35 cellular contexts compared by ENCODE assay signal in genomic region chr2:127309468-127309867, GRCh38.
"Had no signal": no experiment of that assay in that cellular context is flagged by ENCODE, and none has a peak within 500 bp of the region (broad histone marks: within the 10 kb centered on the region; RNA-seq: fewer than 3 reads in every experiment).

No MANE protein-coding gene starts in this region.

- H3K27me3 ChIP-seq: MG63 had no signal

- H3K9me3 ChIP-seq: MG63 had no signal

- DNase-seq: Karpas-422, Kasumi-1, MG63, MM.1S, MV-4-11, NCI-H1048, NCI-H1092, NCI-H1092 treated with DMSO at 0.1 percent for 48 hours, NCI-H1105, NCI-H1105 treated with DMSO at 0.1 percent for 48 hours, NCI-H1417, NCI-H1417 treated with DMSO at 0.1 percent for 48 hours, NCI-H1436, NCI-H1436 treated with DMSO at 0.1 percent for 48 hours, NCI-H146, NCI-H1694, NCI-H1694 treated with DMSO at 0.1 percent for 48 hours, NCI-H187, NCI-H187 treated with DMSO at 0.1 percent for 48 hours, NCI-H1930, NCI-H2029, NCI-H2029 treated with DMSO at 0.1 percent for 48 hours, NCI-H2081, NCI-H2081 treated with DMSO at 0.1 percent for 48 hours, NCI-H2107, NCI-H2171, NCI-H2171 treated with DMSO at 0.1 percent for 48 hours, NCI-H2227 treated with DMSO at 0.1 percent for 48 hours, NCI-H226, NCI-H345, NCI-H446, NCI-H446 treated with DMSO at 0.1 percent for 48 hours, NCI-H510A, NCI-H510A treated with DMSO at 0.1 percent for 48 hours, NCI-H524 had no signal

- H3K4me3 ChIP-seq: MG63 had no signal
